Comparison of ENCODE assay signal across 8 cellular contexts in the genomic region with DNA sequence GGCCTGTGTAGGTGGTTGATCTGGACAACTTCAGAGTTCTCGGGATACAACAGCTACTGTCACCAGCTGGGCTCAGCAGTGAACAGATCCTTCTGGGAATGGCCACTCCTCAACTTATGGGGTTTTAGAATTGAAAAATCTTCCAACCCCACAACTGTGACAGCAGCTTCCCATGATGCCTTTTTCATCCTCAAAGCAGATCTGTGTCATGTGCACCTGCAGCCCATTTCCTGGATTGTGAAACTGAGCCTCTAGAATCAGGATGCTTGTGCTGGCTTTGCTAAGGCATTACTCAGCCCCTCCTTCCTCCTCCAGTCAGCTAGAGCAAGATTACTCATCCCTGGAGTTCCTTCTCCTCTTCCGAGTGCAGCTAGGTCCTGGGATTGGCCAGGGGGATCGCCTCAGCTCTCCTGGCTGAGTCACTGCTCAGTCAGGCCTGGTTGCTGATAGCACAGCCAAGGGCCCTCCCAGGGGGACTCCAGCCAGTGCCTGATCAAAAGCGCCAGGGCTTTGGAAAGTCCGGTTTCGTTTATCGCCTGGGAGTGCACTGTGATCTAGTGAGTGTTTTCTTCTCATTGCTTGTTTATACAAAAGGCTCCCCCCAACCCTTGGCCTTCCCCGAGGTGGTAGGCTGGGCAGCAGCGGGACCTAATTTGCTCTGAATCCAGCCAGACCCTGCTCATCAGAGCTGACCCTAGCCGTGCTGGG. TPM values are rescaled to one million over a fixed set of nuclear protein-coding genes. Genes with fewer than 3 reads are reported as not detected.
DNase-seq lines count a peak whose midpoint lies in the region; ATAC-seq, FAIRE-seq and TF ChIP-seq lines count a peak whose summit lies in the region.

No MANE protein-coding gene starts in this region.

- no peak overlapping the region for H3K4me3 ChIP-seq in H1 (ENCODE audit: extremely low read depth in 1 of 4, insufficient read depth in 2 of 4, low read depth in 3 of 4, low read length in 4 of 4)

- ATAC-seq in GM21515 (IDR thresholded peaks at IDR 0.05; ENCODE audit: unreplicated experiment): peak; percentile 50

- POLR2A ChIA-PET in H1 (lab: Charles Lee; ENCODE audit: partially characterized antibody): interaction anchor here (1.4 to 2.6 kb wide), 3 partner anchors 8 to 973 kb away, joined by 5 to 6 read pairs (median 6); partner anchors contain the start of gene TRIB2

- peak; percentile 99 for DNase-seq in Caki2 (ENCODE audit: low read depth)
- peak; percentile 99 for DNase-seq in HTR-8/SVneo (ENCODE audit: insufficient read length, low spot score)
- DNase-seq in NOMO-1 treated with dmso at 0.1 percent for 144 hours (lab: John Stamatoyannopoulos, UW; ENCODE audit: unreplicated experiment): peak; percentile 99
- peak; percentile 36 to 62 for DNase-seq in activated CD8-positive, alpha-beta memory T cell treated with anti-CD3 and anti-CD28 coated beads for 4 hours (ENCODE audit: low read depth in 2 of 2)
- DNase-seq in H1 (ENCODE audit: low read depth in 1 of 2, low spot score in 2 of 2): peak; percentile 64 to 81
- DNase-seq in mesenteric fat pad (ENCODE audit: low spot score): peak; percentile 94
- peak; percentile 43 to 57 for DNase-seq in stimulated activated CD8-positive, alpha-beta memory T cell treated with anti-CD3 and anti-CD28 coated beads, Interleukin-15, amount 100 ng/mL, for 4 hours (ENCODE audit: low read depth in 2 of 2)

- H3K23me2 ChIP-seq in H1 (ENCODE audit: low read depth, low read length): peaks cover 4% of the 10 kb centered on the region

- peak overlapping the region; percentile 24 for H3K18ac ChIP-seq in H1 (ENCODE audit: extremely low read depth, low read length)

- no peaks in the 10 kb centered on the region for H4K20me1 ChIP-seq in H1 (replicated peaks in 1 of 2; ENCODE audit: control insufficient read depth in 1 of 2, insufficient read depth in 2 of 2, low read length in 2 of 2)

- no peaks in the 10 kb centered on the region; the same call in 1 of the 2 replicates for H3K79me1 ChIP-seq in H1 (ENCODE audit: low read depth, low read length)

- H2BK120ac ChIP-seq in H1 (replicated peaks; ENCODE audit: low read depth, low read length): no peak overlapping the region

- in situ Hi-C loops in Caki2 (cut with HindIII; ENCODE audit: low pct_unique_long_range_greater_than_20kb, low sequenced_read_pairs): no loop called here

- H3K56ac ChIP-seq in H1 (replicated peaks; ENCODE audit: insufficient read length, low read depth, low read length): no peak overlapping the region

- TF ChIP-seq CTCF in H1 (IDR thresholded peaks at IDR 0.05; ENCODE audit: control extremely low read depth in 1 of 3, insufficient read depth in 1 of 3, low read depth in 1 of 3, low read length in 3 of 3): no peak

- no peak for TF ChIP-seq POLR2A in H1 (IDR thresholded peaks at IDR 0.05; ENCODE audit: control extremely low read depth in 1 of 2, low read depth in 2 of 2, low read length in 2 of 2)

- WGBS in H1 (ENCODE audit: extremely low coverage in 1 of 2, insufficient coverage in 1 of 2, insufficient read length in 1 of 2, insufficient replicate concordance in 2 of 2, low coverage in 1 of 2, low lambda C conversion rate in 2 of 2, missing lambda C conversion rate in 1 of 2), 2 experiments: 65% methylated on average over 10 of the region's 10 CpGs; no CpG with 5 or more reads in 1 of the 2 experiments

- peak overlapping the region; percentile 41; the same call in 1 of the 2 replicates for H2BK12ac ChIP-seq in H1 (ENCODE audit: low read depth, low read length)

- TF ChIP-seq EP300 in H1 (IDR thresholded peaks at IDR 0.05; ENCODE audit: borderline replicate concordance in 1 of 2, low read depth in 2 of 2, low read length in 2 of 2): 0 out of 3 replicates have a peak, but pooled peaks of 1 of the 2 experiments have one; percentile 6

- H3K36me3 ChIP-seq in H1 (ENCODE audit: control insufficient read depth in 2 of 4, insufficient read depth in 4 of 4, low read length in 3 of 4): no peaks in the 10 kb centered on the region

- no peak overlapping the region for H3K14ac ChIP-seq in H1 (ENCODE audit: insufficient read length)

- H3K4me1 ChIP-seq in H1 (replicated peaks in 1 of 4; ENCODE audit: control insufficient read depth in 3 of 4, insufficient read depth in 4 of 4, low read length in 3 of 4): peaks cover 6 to 33% (median 22%) of the 10 kb centered on the region in 4 experiments

- H2BK20ac ChIP-seq in H1 (ENCODE audit: low read length): peak overlapping the region; percentile 95; the same call in 1 of the 2 replicates

- TF ChIP-seq RAD21 in H1 (IDR thresholded peaks at IDR 0.05 in 1 of 2, conservative IDR thresholded peaks at IDR 0.05 in 1 of 2; ENCODE audit: low read depth in 2 of 2, low read length in 2 of 2): 0 out of 4 replicates have a peak, but pooled peaks of 1 of the 2 experiments have one; percentile 3

- H3K27ac ChIP-seq in H1 (ENCODE audit: low read depth, low read length): no peak overlapping the region

- no peak overlapping the region for H2AK5ac ChIP-seq in H1 (ENCODE audit: low read depth, low read length)

- no peak overlapping the region for H4K5ac ChIP-seq in H1 (ENCODE audit: insufficient read length, low read depth, low read length)

- H3K27me3 ChIP-seq in H1 (replicated peaks in 1 of 4; ENCODE audit: control insufficient read depth in 3 of 4, extremely low read depth in 1 of 4, insufficient read depth in 3 of 4, low read length in 3 of 4): peaks cover 0 to 5% (median 0%) of the 10 kb centered on the region in 4 experiments; a peak in 2 of 7 replicates

- no peak overlapping the region for H2AFZ ChIP-seq in H1 (ENCODE audit: low read length)

- no peak overlapping the region for H3K4ac ChIP-seq in H1 (replicated peaks; ENCODE audit: insufficient read length, low read depth, low read length)

- H4K91ac ChIP-seq in H1 (replicated peaks; ENCODE audit: insufficient read length, low read length): no peak overlapping the region

- peaks cover 0 to 8% of the 10 kb centered on the region in 2 experiments; a peak in 1 of 4 replicates for H3K79me2 ChIP-seq in H1 (ENCODE audit: control insufficient read depth in 1 of 2, insufficient read depth in 2 of 2, low read length in 2 of 2)

- H2BK5ac ChIP-seq in H1 (ENCODE audit: low read depth, low read length): peak overlapping the region; percentile 90; the same call in 1 of the 2 replicates

- H3K9ac ChIP-seq in H1 (replicated peaks in 1 of 4; ENCODE audit: extremely low read depth in 1 of 4, low read depth in 3 of 4, low read length in 3 of 4): no peak overlapping the region

- H3K23ac ChIP-seq in H1 (ENCODE audit: insufficient read length): no peak overlapping the region

- H4K8ac ChIP-seq in H1 (ENCODE audit: extremely low read depth, insufficient read depth, low read length): no peak overlapping the region

- CTCF ChIA-PET in H1 (lab: Charles Lee; ENCODE audit: partially characterized antibody): interaction anchor here (0.6 to 10.4 kb wide), 33 partner anchors 9 to 1757 kb away, joined by 3 to 217 read pairs (median 5); partner anchors contain the start of gene NTSR2

- no peaks in the 10 kb centered on the region for H3K9me3 ChIP-seq in H1 (ENCODE audit: insufficient read depth in 2 of 2, low read depth in 1 of 2, low read length in 1 of 2)

- peak; percentile 38 for FAIRE-seq in HTR-8/SVneo (lab: Jason Lieb, UNC)
- no peak for FAIRE-seq in H1 (lab: Jason Lieb, UNC)

- peak overlapping the region in 1 of 2 experiments; percentile 31; a peak in 2 of 4 replicates for H3K4me2 ChIP-seq in H1 (ENCODE audit: insufficient read depth in 1 of 2, low read depth in 2 of 2, low read length in 2 of 2)

- H2BK15ac ChIP-seq in H1 (ENCODE audit: low read length): no peak overlapping the region

TF ChIP-seq in H1, 55 proteins besides CTCF, POLR2A, EP300 and RAD21 (continues in another document):
- TF ChIP-seq SIX5 (IDR thresholded peaks at IDR 0.05; ENCODE audit: low read depth, low read length) (no peak), BACH1 (IDR thresholded peaks at IDR 0.05; ENCODE audit: low read length) (peak; percentile 87), FOSL1 (IDR thresholded peaks at IDR 0.05; ENCODE audit: insufficient read depth, low read depth, low read length) (no peak), SP1 (IDR thresholded peaks at IDR 0.05; ENCODE audit: low read depth, low read length) (0 out of 2 replicates have a peak, but pooled peaks have one; percentile 47), SP2 (IDR thresholded peaks at IDR 0.05; ENCODE audit: low read length) (no peak), HDAC2 (IDR thresholded peaks at IDR 0.05; ENCODE audit: borderline replicate concordance in 1 of 2, low read depth in 2 of 2, low read length in 2 of 2) (peak in 1 of 2 experiments; percentile 98; a peak in 2 of 4 replicates), SP4 (IDR thresholded peaks at IDR 0.05; ENCODE audit: low read length) (no peak), SIN3A (conservative IDR thresholded peaks at IDR 0.05 in 1 of 2, IDR thresholded peaks at IDR 0.05 in 1 of 2; ENCODE audit: low read depth in 1 of 2, low read length in 2 of 2) (0 out of 4 replicates have a peak, but pooled peaks of 1 of the 2 experiments have one; percentile 14), TBP (IDR thresholded peaks at IDR 0.05; ENCODE audit: low read depth, low read length) (no peak), RFX5 (IDR thresholded peaks at IDR 0.05; ENCODE audit: borderline replicate concordance, low read depth, low read length) (no peak), MAFK (IDR thresholded peaks at IDR 0.05; ENCODE audit: low read depth, low read length) (peak; percentile 79; the same call in 1 of the 2 replicates), BRCA1 (IDR thresholded peaks at IDR 0.05; ENCODE audit: low read depth, low read length) (no peak)
- TF ChIP-seq, protein P1, sequence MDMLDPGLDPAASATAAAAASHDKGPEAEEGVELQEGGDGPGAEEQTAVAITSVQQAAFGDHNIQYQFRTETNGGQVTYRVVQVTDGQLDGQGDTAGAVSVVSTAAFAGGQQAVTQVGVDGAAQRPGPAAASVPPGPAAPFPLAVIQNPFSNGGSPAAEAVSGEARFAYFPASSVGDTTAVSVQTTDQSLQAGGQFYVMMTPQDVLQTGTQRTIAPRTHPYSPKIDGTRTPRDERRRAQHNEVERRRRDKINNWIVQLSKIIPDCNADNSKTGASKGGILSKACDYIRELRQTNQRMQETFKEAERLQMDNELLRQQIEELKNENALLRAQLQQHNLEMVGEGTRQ (IDR thresholded peaks at IDR 0.05; ENCODE audit: low read length): no peak

RNA-seq across cellular contexts. Expression of gene LPIN1, which starts 2.4 kb away (rescaled TPM):
- 12.2 and 25.8 TPM in 2 replicates for total RNA-seq in Caki2 (2014; rRNA removed; shearing (Covaris generic); ENCODE audit: low replicate concordance)
- total RNA-seq in H1 (2021; fragmentation: NEBNext Ultra II Directional; extraction: Animal tissue kit (Norgen Biotek cat#: 25700)): 9.8 and 11.3 TPM in 2 replicates
- polyA plus RNA-seq in H1 (2011; rRNA removed): 4.3 and 4.7 TPM in 2 replicates
- polyA plus RNA-seq in H1 (2011; cell fraction: cytosol; rRNA removed): 7.7 TPM
- polyA plus RNA-seq in H1 (2011; cell fraction: nucleus; rRNA removed): 12.7 TPM
- polyA plus RNA-seq in H1 (2012, experiment 1 of 2): 3.9 to 5.4 TPM (median 4.5 TPM) in 4 replicates
- polyA plus RNA-seq in H1 (2012, experiment 2 of 2): 0.63 TPM
- polyA plus RNA-seq in H1 (2013, experiment 1 of 2): 8.9 TPM
- 9.3 TPM for polyA plus RNA-seq in H1 (2013, experiment 2 of 2)
- 9.1 and 42.2 TPM in 2 replicates for polyA minus RNA-seq in H1 (2011; rRNA and poly(A)+ RNA removed)
- polyA minus RNA-seq in H1 (2011; cell fraction: cytosol; rRNA and poly(A)+ RNA removed): 4.9 TPM
- polyA minus RNA-seq in H1 (2011; cell fraction: nucleus; rRNA and poly(A)+ RNA removed): 12.4 TPM
- total RNA-seq in mesenteric fat pad: 198 TPM

Comparison
In these comparisons a context has a peak if more than half of its experiments do, and no peak if none do; other contexts are left out.
1. DNase-seq: peak in every context shown above with its lines; median percentile 99 in Caki2; 99 in HTR-8/SVneo; 99 in NOMO-1 treated with dmso at 0.1 percent for 144 hours; 94 in mesenteric fat pad; 72 in H1; 50 in stimulated activated CD8-positive, alpha-beta memory T cell treated with anti-CD3 and anti-CD28 coated beads, Interleukin-15, amount 100 ng/mL, for 4 hours; 49 in activated CD8-positive, alpha-beta memory T cell treated with anti-CD3 and anti-CD28 coated beads for 4 hours.